1 cellular context compared by ENCODE assay signal in genomic region chr9:26656003-26656940, GRCh38.
TF ChIP-seq lines count a peak whose summit lies in the region.

No MANE protein-coding gene starts in this region.

TF ChIP-seq in K562, 482 proteins besides CTCF, POLR2A, EP300 and RAD21 (continued from another document):
- no peak for TF ChIP-seq BCLAF1 (IDR thresholded peaks at IDR 0.05; ENCODE audit: borderline replicate concordance in 1 of 2, control insufficient read depth in 1 of 2, low read depth in 2 of 2, low read length in 1 of 2)
- no peak for TF ChIP-seq NCOA6 (IDR thresholded peaks at IDR 0.05)
- no peak for TF ChIP-seq CAMTA2 (CRISPR knock-in tag; conservative IDR thresholded peaks at IDR 0.05)
- no peak for TF ChIP-seq HDAC6 (IDR thresholded peaks at IDR 0.05; ENCODE audit: low read depth, low read length)
- no peak for TF ChIP-seq ZNF12 (CRISPR knock-in tag; IDR thresholded peaks at IDR 0.05)
- TF ChIP-seq RFX5 (IDR thresholded peaks at IDR 0.05; ENCODE audit: low read depth, low read length) = no peak
- TF ChIP-seq SMARCC2 (IDR thresholded peaks at IDR 0.05; ENCODE audit: low read depth) = no peak
- TF ChIP-seq IRF2 (CRISPR knock-in tag; IDR thresholded peaks at IDR 0.05) = no peak
